ENCODE assay signal across 11 cellular contexts in the genomic region with DNA sequence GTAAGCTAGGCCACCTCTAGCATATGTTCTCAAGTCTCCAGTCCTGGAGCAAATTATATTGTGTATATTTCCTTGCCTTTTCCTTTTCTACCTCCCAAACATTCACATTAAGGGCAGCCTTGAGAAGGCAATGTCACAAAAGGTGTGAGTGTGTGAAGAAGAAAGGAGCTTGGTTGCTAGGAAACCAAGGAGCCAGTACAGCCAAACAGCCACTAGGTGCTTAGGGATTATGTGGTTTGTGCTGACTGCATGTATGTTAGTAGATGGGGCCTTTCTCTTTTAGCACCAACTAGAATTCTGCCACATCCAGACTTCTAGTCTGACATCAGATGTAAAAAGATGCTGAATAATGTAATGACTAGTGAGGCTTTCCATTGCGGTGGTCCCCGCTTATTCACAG.
DNase-seq lines count a peak whose midpoint lies in the region; ATAC-seq and TF ChIP-seq lines count a peak whose summit lies in the region.
"Had no signal": no experiment of that assay in that cellular context is flagged by ENCODE, and none has a peak within 500 bp of the region (broad histone marks: within the 10 kb centered on the region; RNA-seq: fewer than 3 reads in every experiment).

No MANE protein-coding gene starts in this region.

- TF ChIP-seq CTCF in left ventricle myocardium inferior (IDR thresholded peaks at IDR 0.05; ENCODE audit: borderline replicate concordance): peak; percentile 39
- TF ChIP-seq CTCF in right atrium auricular region (IDR thresholded peaks at IDR 0.05): peak in 1 of 2 donors; percentile 23
- peak; percentile 33 for TF ChIP-seq CTCF in foreskin keratinocyte (conservative IDR thresholded peaks at IDR 0.05)
- peak; percentile 65 for TF ChIP-seq CTCF in type B pancreatic cell (conservative IDR thresholded peaks at IDR 0.05)

- H3K27ac Mint-ChIP-seq in type B pancreatic cell: no peak overlapping the region

- peaks cover 4% of the 10 kb centered on the region for H3K9me3 Mint-ChIP-seq in type B pancreatic cell

- H3K27me3 ChIP-seq in left ventricle myocardium inferior (ENCODE audit: low read depth) (no peaks in the 10 kb centered on the region), right atrium auricular region (no peaks in the 10 kb centered on the region), foreskin keratinocyte (no peaks in the 10 kb centered on the region)
- H3K27me3 ChIP-seq: BLaER1 treated with 17β-estradiol and CSF1 and Interleukin-3, amounts not matched to agents 10 nM and 100 nM; upper lobe of right lung had no signal

- no peak overlapping the region for H3K4me3 Mint-ChIP-seq in type B pancreatic cell

- no peaks in the 10 kb centered on the region for H3K36me3 Mint-ChIP-seq in type B pancreatic cell

- no peaks in the 10 kb centered on the region for H3K36me3 ChIP-seq in left ventricle myocardium inferior
- H3K36me3 ChIP-seq in right atrium auricular region: no peaks in the 10 kb centered on the region
- H3K36me3 ChIP-seq: BLaER1 treated with 17β-estradiol and CSF1 and Interleukin-3, amounts not matched to agents 10 nM and 100 nM; upper lobe of right lung had no signal

- H3K9me3 ChIP-seq in left ventricle myocardium inferior (replicated peaks) (peaks cover 8% of the 10 kb centered on the region), right atrium auricular region (peaks cover 0 to 7% of the 10 kb centered on the region in 2 donors)
- H3K9me3 ChIP-seq: upper lobe of right lung had no signal

- peaks cover 13% of the 10 kb centered on the region for H3K4me1 ChIP-seq in left ventricle myocardium inferior
- no peaks in the 10 kb centered on the region for H3K4me1 ChIP-seq in right atrium auricular region
- peaks cover 10% of the 10 kb centered on the region for H3K4me1 ChIP-seq in foreskin keratinocyte
- H3K4me1 ChIP-seq: BLaER1 treated with 17β-estradiol and CSF1 and Interleukin-3, amounts not matched to agents 10 nM and 100 nM; upper lobe of right lung had no signal

- intact Hi-C loops in left ventricle myocardium inferior (cut with micrococcal nuclease): no loop called here

- no peaks in the 10 kb centered on the region for H3K27me3 Mint-ChIP-seq in type B pancreatic cell

- H3K4me3 ChIP-seq in left ventricle myocardium inferior (no peak overlapping the region), right atrium auricular region (no peak overlapping the region)
- H3K4me3 ChIP-seq: BLaER1 treated with 17β-estradiol and CSF1 and Interleukin-3, amounts not matched to agents 10 nM and 100 nM; upper lobe of right lung had no signal

- peak; percentile 77 for ATAC-seq in foreskin keratinocyte
- ATAC-seq in GM18502 (IDR thresholded peaks at IDR 0.05; ENCODE audit: poor library complexity, unreplicated experiment): no peak
- ATAC-seq in HG02973 (IDR thresholded peaks at IDR 0.05; ENCODE audit: unreplicated experiment): no peak
- ATAC-seq: upper lobe of right lung had no signal

- H3K27ac ChIP-seq in left ventricle myocardium inferior (replicated peaks) (peak overlapping the region; percentile 55), right atrium auricular region (peak overlapping the region in 1 of 2 donors; percentile 44), foreskin keratinocyte (no peak overlapping the region)
- H3K27ac ChIP-seq: BLaER1 treated with 17β-estradiol and CSF1 and Interleukin-3, amounts not matched to agents 10 nM and 100 nM; upper lobe of right lung had no signal

- H3K4me1 Mint-ChIP-seq in type B pancreatic cell (ENCODE audit: unreplicated experiment): no peaks in the 10 kb centered on the region

- no peak for DNase-seq in left ventricle myocardium inferior
- no peak for DNase-seq in right atrium auricular region (ENCODE audit: low spot score)
- peak; percentile 29 for DNase-seq in RPMI7951 (ENCODE audit: low read depth)
- peak in 1 of 2 donors; percentile 51 for DNase-seq in foreskin keratinocyte
- no peak for DNase-seq in type B pancreatic cell (ENCODE audit: extremely low spot score, unreplicated experiment)
- DNase-seq in NCI-H1417 treated with DMSO at 0.1 percent for 48 hours (lab: John Stamatoyannopoulos, UW): no peak
- DNase-seq: midbrain, upper lobe of right lung had no signal
